ENCODE assay signal across 14 cellular contexts in genomic region chr12:118853634-118854033, GRCh38.
DNase-seq lines count a peak whose midpoint lies in the region; ATAC-seq and TF ChIP-seq lines count a peak whose summit lies in the region.
"Had no signal": no experiment of that assay in that cellular context is flagged by ENCODE, and none has a peak within 500 bp of the region (broad histone marks: within the 10 kb centered on the region; RNA-seq: fewer than 3 reads in every experiment).

No MANE protein-coding gene starts in this region.

- TF ChIP-seq CTCF in CD14-positive monocyte (IDR thresholded peaks at IDR 0.05) = no peak

- no peaks in the 10 kb centered on the region for H3K4me1 ChIP-seq in SJCRH30
- H3K4me1 ChIP-seq: A549, left lung, tibial nerve had no signal

- peaks cover 0 to 2% (median 0%) of the 10 kb centered on the region in 7 donors for H3K9me3 Mint-ChIP-seq in CD14-positive monocyte
- peaks cover 10 to 15% of the 10 kb centered on the region in 2 donors for H3K9me3 Mint-ChIP-seq in effector memory CD8-positive, alpha-beta T cell

- H3K4me1 Mint-ChIP-seq in CD14-positive monocyte = no peaks in the 10 kb centered on the region
- H3K4me1 Mint-ChIP-seq in effector memory CD8-positive, alpha-beta T cell (ENCODE audit: low read depth in 2 of 2) = no peaks in the 10 kb centered on the region

- H3K27ac Mint-ChIP-seq in CD14-positive monocyte = no peak overlapping the region
- no peak overlapping the region for H3K27ac Mint-ChIP-seq in effector memory CD8-positive, alpha-beta T cell

- no peak overlapping the region for H3K4me3 Mint-ChIP-seq in CD14-positive monocyte
- H3K4me3 Mint-ChIP-seq in effector memory CD8-positive, alpha-beta T cell = no peak overlapping the region

- ATAC-seq in effector memory CD8-positive, alpha-beta T cell (replicated peaks) = no peak
- ATAC-seq in HG02642 (IDR thresholded peaks at IDR 0.05; ENCODE audit: poor library complexity, unreplicated experiment) = no peak
- ATAC-seq: A549, left lung had no signal

- H3K9me3 ChIP-seq in SJCRH30 (replicated peaks) = no peaks in the 10 kb centered on the region
- H3K9me3 ChIP-seq: A549, left lung, tibial nerve had no signal

- H3K27me3 Mint-ChIP-seq in CD14-positive monocyte (ENCODE audit: low read depth in 3 of 3) = peaks cover 0 to 2% (median 0%) of the 10 kb centered on the region in 3 donors
- peaks cover 0 to 7% of the 10 kb centered on the region in 2 donors for H3K27me3 Mint-ChIP-seq in effector memory CD8-positive, alpha-beta T cell

- DNase-seq in NCI-H1105 treated with DMSO at 0.1 percent for 48 hours (lab: John Stamatoyannopoulos, UW) = peak; percentile 20
- no peak for DNase-seq in NCI-H1105 (lab: John Stamatoyannopoulos, UW)
- DNase-seq in ELR (ENCODE audit: low read depth) = peak; percentile 3
- DNase-seq in SJCRH30 = peak; percentile 38 to 62
- DNase-seq in left kidney (ENCODE audit: low read depth, low spot score) = peak; percentile 3
- no peak for DNase-seq in CD14-positive monocyte (ENCODE audit: low spot score)
- DNase-seq in effector memory CD8-positive, alpha-beta T cell = no peak
- DNase-seq: cortex of kidney, left lung, NCI-H1930, T1000 had no signal

- H3K36me3 ChIP-seq in SJCRH30 = no peaks in the 10 kb centered on the region
- H3K36me3 ChIP-seq: left lung, tibial nerve had no signal

- intact Hi-C loops in CD14-positive monocyte (cut with micrococcal nuclease) = no loop called here

- no peaks in the 10 kb centered on the region for H3K36me3 Mint-ChIP-seq in CD14-positive monocyte
- H3K36me3 Mint-ChIP-seq in effector memory CD8-positive, alpha-beta T cell (ENCODE audit: insufficient read depth) = no peaks in the 10 kb centered on the region

- no peak overlapping the region for H3K27ac ChIP-seq in SJCRH30
- H3K27ac ChIP-seq: A549, left lung, tibial nerve had no signal

- H3K4me3 ChIP-seq in SJCRH30 = no peak overlapping the region
- H3K4me3 ChIP-seq: A549, left lung, tibial nerve had no signal

- H3K27me3 ChIP-seq in SJCRH30 = no peaks in the 10 kb centered on the region
- H3K27me3 ChIP-seq: tibial nerve had no signal

Comparison
In these comparisons a context has a peak if more than half of its experiments do, and no peak if none do; other contexts are left out.
1. DNase-seq: peak in NCI-H1105 treated with DMSO at 0.1 percent for 48 hours (single experiment), ELR (single experiment), SJCRH30 (2 of 2) and left kidney (single experiment); none in NCI-H1105 (single experiment), CD14-positive monocyte (single experiment) and effector memory CD8-positive, alpha-beta T cell (0 of 3).